ENCODE assay signal across 1 cellular context in the genomic region with DNA sequence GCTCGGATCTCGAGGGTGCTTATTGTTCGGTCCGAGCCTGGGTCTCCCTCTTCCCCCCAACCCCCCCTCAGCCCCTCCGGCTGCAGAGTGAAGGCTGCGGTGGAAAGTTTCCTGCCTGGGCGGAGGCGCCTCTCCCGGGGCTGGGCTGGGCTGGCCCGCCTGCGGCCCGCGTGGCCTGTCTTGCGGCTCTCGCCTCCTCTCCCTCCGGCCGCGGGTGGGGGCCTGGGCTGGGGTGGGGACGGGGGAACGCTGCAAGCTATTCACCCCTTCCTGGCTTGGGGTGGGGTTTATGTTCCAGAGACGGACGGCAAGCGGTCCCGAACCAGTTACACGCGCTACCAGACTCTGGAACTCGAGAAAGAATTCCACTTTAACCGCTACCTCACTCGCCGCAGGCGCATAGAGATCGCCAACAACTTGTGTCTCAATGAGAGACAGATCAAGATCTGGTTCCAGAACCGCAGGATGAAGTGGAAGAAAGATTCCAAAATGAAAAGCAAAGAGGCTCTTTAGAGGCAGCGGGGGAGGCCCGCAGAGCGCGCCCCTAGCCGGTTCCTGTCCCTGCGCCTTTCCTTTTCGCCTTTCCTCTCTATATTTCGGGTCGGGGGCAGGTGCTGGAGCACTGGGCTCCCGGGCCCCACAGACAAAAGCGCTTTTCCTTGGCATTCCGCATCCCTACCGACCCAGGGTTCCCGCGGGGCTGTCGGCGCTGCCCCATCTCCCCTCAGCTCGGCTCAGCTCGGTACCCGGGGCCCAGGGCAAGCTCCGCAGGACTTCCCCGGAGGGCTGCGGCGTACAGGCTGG.
TF ChIP-seq lines count a peak whose summit lies in the region.

No MANE protein-coding gene starts in this region.

TF ChIP-seq in HEK293, 187 proteins besides CTCF, POLR2A, EP300 and RAD21 (continued from another document):
- TF ChIP-seq, protein P1, sequence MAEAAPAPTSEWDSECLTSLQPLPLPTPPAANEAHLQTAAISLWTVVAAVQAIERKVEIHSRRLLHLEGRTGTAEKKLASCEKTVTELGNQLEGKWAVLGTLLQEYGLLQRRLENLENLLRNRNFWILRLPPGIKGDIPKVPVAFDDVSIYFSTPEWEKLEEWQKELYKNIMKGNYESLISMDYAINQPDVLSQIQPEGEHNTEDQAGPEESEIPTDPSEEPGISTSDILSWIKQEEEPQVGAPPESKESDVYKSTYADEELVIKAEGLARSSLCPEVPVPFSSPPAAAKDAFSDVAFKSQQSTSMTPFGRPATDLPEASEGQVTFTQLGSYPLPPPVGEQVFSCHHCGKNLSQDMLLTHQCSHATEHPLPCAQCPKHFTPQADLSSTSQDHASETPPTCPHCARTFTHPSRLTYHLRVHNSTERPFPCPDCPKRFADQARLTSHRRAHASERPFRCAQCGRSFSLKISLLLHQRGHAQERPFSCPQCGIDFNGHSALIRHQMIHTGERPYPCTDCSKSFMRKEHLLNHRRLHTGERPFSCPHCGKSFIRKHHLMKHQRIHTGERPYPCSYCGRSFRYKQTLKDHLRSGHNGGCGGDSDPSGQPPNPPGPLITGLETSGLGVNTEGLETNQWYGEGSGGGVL (tag by site-specific recombination; IDR thresholded peaks at IDR 0.05), result peak; percentile 82
- no peak for TF ChIP-seq ZNF843 (tag by site-specific recombination; IDR thresholded peaks at IDR 0.05)
